ENCODE assay signal across 8 cellular contexts in genomic region chr13:110371550-110372465, GRCh38.
DNase-seq lines count a peak whose midpoint lies in the region; TF ChIP-seq lines count a peak whose summit lies in the region.

No MANE protein-coding gene starts in this region.

- H3K27me3 ChIP-seq in hepatocyte, result no peaks in the 10 kb centered on the region
- H3K27me3 ChIP-seq in uterus, result no peaks in the 10 kb centered on the region

- H3K36me3 ChIP-seq in hepatocyte (replicated peaks; ENCODE audit: insufficient read depth, low read depth) (no peaks in the 10 kb centered on the region), uterus (no peaks in the 10 kb centered on the region)

- 69% methylated on average over 20 of the region's 20 CpGs for WGBS in hepatocyte (ENCODE audit: low lambda C conversion rate, missing lambda C conversion rate)

- intact Hi-C loops in uterus (cut with DNase I; ENCODE audit: low total_unique reads), result no loop called here

- H3K4me2 ChIP-seq in hepatocyte, result no peak overlapping the region

- H3K27ac ChIP-seq in hepatocyte (peak overlapping the region; percentile 53), uterus (peak overlapping the region; percentile 89 to 97)

- H3K4me1 ChIP-seq in hepatocyte (ENCODE audit: insufficient read depth) (peaks cover 4% of the 10 kb centered on the region), uterus (peaks cover 4 to 16% of the 10 kb centered on the region in 2 donors)

- H2AFZ ChIP-seq in hepatocyte, result no peak overlapping the region

- H3K79me2 ChIP-seq in hepatocyte, result peaks cover 14% of the 10 kb centered on the region

- in situ Hi-C loops in GM13976 (cut with MboI; ENCODE audit: low sequenced_read_pairs, unreplicated experiment), result no loop called here

- H3K4me3 ChIP-seq in hepatocyte (no peak overlapping the region), uterus (no peak overlapping the region)

- no peaks in the 10 kb centered on the region for H4K20me1 ChIP-seq in hepatocyte (ENCODE audit: insufficient read depth, poor library complexity, severe bottlenecking)

- DNase-seq in NOMO-1 treated with DMSO at 0.1 percent for 48 hours (lab: John Stamatoyannopoulos, UW; ENCODE audit: unreplicated experiment) (peak; percentile 73), NOMO-1 treated with dmso at 0.1 percent for 144 hours (lab: John Stamatoyannopoulos, UW; ENCODE audit: unreplicated experiment) (no peak), HK-2 (ENCODE audit: unreplicated experiment) (peak; percentile 66), hepatocyte (ENCODE audit: low spot score) (no peak), uterus (peak; percentile 48 to 68), NCI-H1092 (lab: John Stamatoyannopoulos, UW) (no peak), DMS79 treated with DMSO at 0.1 percent for 48 hours (lab: John Stamatoyannopoulos, UW) (no peak), GM13976 (ENCODE audit: low spot score) (no peak)

- no peak for TF ChIP-seq CTCF in hepatocyte (IDR thresholded peaks at IDR 0.05; ENCODE audit: poor library complexity)
- no peak for TF ChIP-seq CTCF in uterus (IDR thresholded peaks at IDR 0.05)
- no peak for TF ChIP-seq CTCF in GM13976 (IDR thresholded peaks at IDR 0.05; ENCODE audit: borderline replicate concordance, control extremely low read depth, extremely low read depth, insufficient read depth, missing control alignments)

- no peak for TF ChIP-seq POLR2A in uterus (IDR thresholded peaks at IDR 0.05)

- H3K9me2 ChIP-seq in hepatocyte (replicated peaks; ENCODE audit: insufficient read depth), result no peaks in the 10 kb centered on the region

- H3K9me3 ChIP-seq in hepatocyte (ENCODE audit: low read depth), result no peaks in the 10 kb centered on the region
- H3K9me3 ChIP-seq in uterus, result no peaks in the 10 kb centered on the region

Comparison
In these comparisons a context has a peak if more than half of its experiments do, and no peak if none do; other contexts are left out.
1. DNase-seq: peak in NOMO-1 treated with DMSO at 0.1 percent for 48 hours (single experiment), HK-2 (single experiment) and uterus (2 of 2); none in NOMO-1 treated with dmso at 0.1 percent for 144 hours (single experiment), hepatocyte (single experiment), NCI-H1092 (single experiment), DMS79 treated with DMSO at 0.1 percent for 48 hours (single experiment) and GM13976 (single experiment).